Comparison of ENCODE assay signal across 9 cellular contexts in genomic region chr1:198681247-198681646, GRCh38. TPM values are rescaled to one million over a fixed set of nuclear protein-coding genes. Genes with fewer than 3 reads are reported as not detected.
DNase-seq lines count a peak whose midpoint lies in the region; ATAC-seq, FAIRE-seq and TF ChIP-seq lines count a peak whose summit lies in the region.
"Had no signal": no experiment of that assay in that cellular context is flagged by ENCODE, and none has a peak within 500 bp of the region (broad histone marks: within the 10 kb centered on the region; RNA-seq: fewer than 3 reads in every experiment).

No MANE protein-coding gene starts in this region.

- ATAC-seq in IMR-90 (ENCODE audit: low read depth), result peak; percentile 56
- ATAC-seq in left lobe of liver, result no peak

- H4K20me1 ChIP-seq in IMR-90 (ENCODE audit: insufficient read depth, low read length), result no peaks in the 10 kb centered on the region

- peak overlapping the region; percentile 73 for H3K27ac ChIP-seq in A673 (ENCODE audit: low read depth, low read length, poor library complexity, severe bottlenecking)
- no peak overlapping the region for H3K27ac ChIP-seq in IMR-90 (ENCODE audit: insufficient read depth, low read length)

- no peak overlapping the region for H4K91ac ChIP-seq in IMR-90 (ENCODE audit: insufficient read depth, low read depth, low read length)

- dilution Hi-C loops in IMR-90 (cut with HindIII; ENCODE audit: low sequenced_read_pairs, unreplicated experiment), result no loop called here

- H3K79me1 ChIP-seq in IMR-90 (ENCODE audit: low read depth in 1 of 2, low read length in 2 of 2), result no peaks in the 10 kb centered on the region

- intact Hi-C loops in A673 (cut with micrococcal nuclease; ENCODE audit: unreplicated experiment) (loop anchor here (10.0 kb wide), 1 partner anchor 316 kb away; no protein-coding TSS in a partner anchor), IMR-90 (cut with micrococcal nuclease) (loop anchor here (5.0 to 10.0 kb wide), 3 partner anchors 396 to 1159 kb away; partner anchors contain the start of gene LHX9)

- H3K9ac ChIP-seq in IMR-90 (ENCODE audit: low read depth, low read length), result no peak overlapping the region

- H3K36me3 ChIP-seq in A673 (ENCODE audit: insufficient read depth, low read length, poor library complexity, severe bottlenecking) (no peaks in the 10 kb centered on the region), IMR-90 (ENCODE audit: control insufficient read depth, insufficient read depth, low read length) (no peaks in the 10 kb centered on the region)

- no peak overlapping the region for H2AFZ ChIP-seq in IMR-90 (replicated peaks; ENCODE audit: low read length, poor library complexity)

- no TSS peak for BruUV-seq in A673 (replicated peaks; lab: Mats Ljungman, UMichigan)
- BruUV-seq in IMR-90 (replicated peaks; lab: Mats Ljungman, UMichigan), result no TSS peak

- H3K9me3 ChIP-seq in A673 (ENCODE audit: low read depth, low read length, poor library complexity, severe bottlenecking), result no peaks in the 10 kb centered on the region
- no peaks in the 10 kb centered on the region for H3K9me3 ChIP-seq in IMR-90 (ENCODE audit: control insufficient read depth, insufficient read depth, low read length)

- peak overlapping the region; percentile 24; the same call in 1 of the 2 replicates for H3K4ac ChIP-seq in IMR-90 (ENCODE audit: low read depth, low read length)

- peak overlapping the region; percentile 8; the same call in 1 of the 2 replicates for H3K4me2 ChIP-seq in IMR-90 (ENCODE audit: low read depth, low read length)

- H3K4me1 ChIP-seq in A673 (ENCODE audit: insufficient read depth, low read length, poor library complexity, severe bottlenecking) (peaks cover 22% of the 10 kb centered on the region), IMR-90 (ENCODE audit: control insufficient read depth, insufficient read depth, low read length) (no peaks in the 10 kb centered on the region)

- peak overlapping the region; percentile 40 for H2BK5ac ChIP-seq in IMR-90 (ENCODE audit: low read depth, low read length, poor library complexity, severe bottlenecking)

- H2AK9ac ChIP-seq in IMR-90 (replicated peaks; ENCODE audit: low read depth, low read length, poor library complexity), result no peak overlapping the region

- no CpG with 5 or more reads among the region's 1 CpG for WGBS in IMR-90 (ENCODE audit: extremely low coverage in 2 of 2, insufficient read length in 1 of 2), 2 experiments

- H3K9me1 ChIP-seq in IMR-90 (ENCODE audit: insufficient read depth, low read length), result no peaks in the 10 kb centered on the region; the same call in 1 of the 2 replicates

- H3K14ac ChIP-seq in IMR-90 (replicated peaks; ENCODE audit: low read depth, low read length), result peak overlapping the region; percentile 60; the same call in 1 of the 2 replicates

- DNase-seq in A673 (ENCODE audit: low spot score), result peak; percentile 9
- DNase-seq in IMR-90, result peak; percentile 45
- peak; percentile 74 for DNase-seq in SKM-1 treated with dmso at 0.1 percent for 144 hours (lab: John Stamatoyannopoulos, UW; ENCODE audit: unreplicated experiment)
- peak; percentile 10 to 33 for DNase-seq in erythroblast (lab: John Stamatoyannopoulos, UW)
- no peak for DNase-seq in hypothalamus (lab: John Stamatoyannopoulos, UW)
- no peak for DNase-seq in hippocampal formation (lab: John Stamatoyannopoulos, UW)
- DNase-seq in RCC 7860 (ENCODE audit: low spot score), result no peak
- DNase-seq in left lobe of liver (ENCODE audit: low spot score), result no peak

- H3K23ac ChIP-seq in IMR-90 (ENCODE audit: low read depth, low read length), result no peak overlapping the region

- H4K8ac ChIP-seq in IMR-90 (ENCODE audit: low read depth in 2 of 2, low read length in 2 of 2), result peak overlapping the region in 1 of 2 experiments; percentile 2; a peak in 1 of 4 replicates

- peak overlapping the region; percentile 71 for H2BK120ac ChIP-seq in IMR-90 (ENCODE audit: low read depth, low read length)

- CTCF ChIA-PET in A673 (lab: Charles Lee), result no interaction called here
- CTCF ChIA-PET in IMR-90 (lab: Yijun Ruan, JAX), result interaction anchor here (1.2 kb wide), 1 partner anchor 14 kb away, joined by 3 read pairs; no protein-coding TSS in a partner anchor

- no peak for TF ChIP-seq CTCF in A673 (conservative IDR thresholded peaks at IDR 0.05; ENCODE audit: low read depth, low read length)
- TF ChIP-seq CTCF in IMR-90 (conservative IDR thresholded peaks at IDR 0.05; ENCODE audit: low read depth, low read length), result no peak

- FAIRE-seq in RCC 7860 (lab: Jason Lieb, UNC), result no peak

- H3K18ac ChIP-seq in IMR-90 (ENCODE audit: low read depth, low read length), result peak overlapping the region; percentile 11; the same call in 1 of the 2 replicates

- no peak for TF ChIP-seq POLR2A in IMR-90 (IDR thresholded peaks at IDR 0.05; ENCODE audit: low read depth, low read length)
- no peak for TF ChIP-seq POLR2A in erythroblast (IDR thresholded peaks at IDR 0.05; ENCODE audit: low read length)

- no peak overlapping the region for H2AK5ac ChIP-seq in IMR-90 (ENCODE audit: low read depth, low read length)

- no peak overlapping the region; the same call in 1 of the 2 replicates for H4K5ac ChIP-seq in IMR-90 (ENCODE audit: low read depth, low read length)

- no peaks in the 10 kb centered on the region for H3K27me3 ChIP-seq in A673 (replicated peaks; ENCODE audit: insufficient read depth, low read depth, low read length, poor library complexity)
- no peaks in the 10 kb centered on the region for H3K27me3 ChIP-seq in IMR-90 (ENCODE audit: control insufficient read depth, insufficient read depth, low read length)

- no peak for TF ChIP-seq RAD21 in IMR-90 (IDR thresholded peaks at IDR 0.05; ENCODE audit: low read length)

- H3K56ac ChIP-seq in IMR-90 (ENCODE audit: extremely low read depth, insufficient read depth, low read length), result no peak overlapping the region

- H3K4me3 ChIP-seq in A673 (ENCODE audit: low read depth, low read length, poor library complexity, severe bottlenecking) (no peak overlapping the region), IMR-90 (ENCODE audit: insufficient read depth, low read depth, low read length) (no peak overlapping the region)

- peak overlapping the region; percentile 57; the same call in 1 of the 2 replicates for H2BK20ac ChIP-seq in IMR-90 (ENCODE audit: low read depth, low read length)

- no peak overlapping the region for H2BK15ac ChIP-seq in IMR-90 (ENCODE audit: low read depth, low read length)

- POLR2A ChIA-PET in A673 (lab: Charles Lee; ENCODE audit: low non-redundant PET), result no interaction called here
- POLR2A ChIA-PET in IMR-90 (lab: Charles Lee; ENCODE audit: unreplicated experiment), result interaction anchor here (0.9 kb wide), 1 partner anchor 9 kb away, joined by 4 read pairs; no protein-coding TSS in a partner anchor

- in situ Hi-C loops in IMR-90 (cut with MboI; ENCODE audit: low sequenced_read_pairs), result loop anchor here (10.0 to 25.0 kb wide), 4 partner anchors 216 to 1144 kb away; partner anchors contain the start of genes C1orf53 and LHX9

TF ChIP-seq in IMR-90, 13 proteins besides CTCF, POLR2A, EP300 and RAD21:
- TF ChIP-seq, protein P1, sequence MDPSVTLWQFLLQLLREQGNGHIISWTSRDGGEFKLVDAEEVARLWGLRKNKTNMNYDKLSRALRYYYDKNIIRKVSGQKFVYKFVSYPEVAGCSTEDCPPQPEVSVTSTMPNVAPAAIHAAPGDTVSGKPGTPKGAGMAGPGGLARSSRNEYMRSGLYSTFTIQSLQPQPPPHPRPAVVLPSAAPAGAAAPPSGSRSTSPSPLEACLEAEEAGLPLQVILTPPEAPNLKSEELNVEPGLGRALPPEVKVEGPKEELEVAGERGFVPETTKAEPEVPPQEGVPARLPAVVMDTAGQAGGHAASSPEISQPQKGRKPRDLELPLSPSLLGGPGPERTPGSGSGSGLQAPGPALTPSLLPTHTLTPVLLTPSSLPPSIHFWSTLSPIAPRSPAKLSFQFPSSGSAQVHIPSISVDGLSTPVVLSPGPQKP (IDR thresholded peaks at IDR 0.05; ENCODE audit: borderline replicate concordance, low read depth, low read length), result no peak
- TF ChIP-seq MXI1 (IDR thresholded peaks at IDR 0.05; ENCODE audit: borderline replicate concordance, low read depth, low read length) (no peak), RCOR1 (IDR thresholded peaks at IDR 0.05; ENCODE audit: insufficient replicate concordance, low read length) (no peak), CEBPB (IDR thresholded peaks at IDR 0.05; ENCODE audit: low read depth, low read length) (no peak), SMC3 (IDR thresholded peaks at IDR 0.05; ENCODE audit: low read depth, low read length) (no peak)

RNA-seq across cellular contexts. Expression of gene PTPRC, which starts 42.4 kb away (rescaled TPM):
- total RNA-seq in A673 (2021), result not detected in 2 replicates
- total RNA-seq in IMR-90 (2012; rRNA removed), result not detected in 2 replicates
- polyA plus RNA-seq in IMR-90 (2012; rRNA removed), result not detected in 2 replicates
- not detected in 2 replicates for polyA plus RNA-seq in IMR-90 (2012; cell fraction: cytosol; rRNA removed)
- 0.06 TPM in 1 of 2 replicates, not detected in the other for polyA plus RNA-seq in IMR-90 (2012; cell fraction: nucleus; rRNA removed; ENCODE audit: low replicate concordance)
- total RNA-seq in left lobe of liver, result 5.4 TPM
- total RNA-seq: progenitor cell of endocrine pancreas had no signal

Comparison
In these comparisons a context has a peak if more than half of its experiments do, and no peak if none do; other contexts are left out.
1. DNase-seq: peak in A673 (single experiment), IMR-90 (single experiment), SKM-1 treated with dmso at 0.1 percent for 144 hours (single experiment) and erythroblast (2 of 2); none in hypothalamus (0 of 51), hippocampal formation (0 of 2), RCC 7860 (single experiment) and left lobe of liver (single experiment).